ENCODE assay signal across 8 cellular contexts in the genomic region with DNA sequence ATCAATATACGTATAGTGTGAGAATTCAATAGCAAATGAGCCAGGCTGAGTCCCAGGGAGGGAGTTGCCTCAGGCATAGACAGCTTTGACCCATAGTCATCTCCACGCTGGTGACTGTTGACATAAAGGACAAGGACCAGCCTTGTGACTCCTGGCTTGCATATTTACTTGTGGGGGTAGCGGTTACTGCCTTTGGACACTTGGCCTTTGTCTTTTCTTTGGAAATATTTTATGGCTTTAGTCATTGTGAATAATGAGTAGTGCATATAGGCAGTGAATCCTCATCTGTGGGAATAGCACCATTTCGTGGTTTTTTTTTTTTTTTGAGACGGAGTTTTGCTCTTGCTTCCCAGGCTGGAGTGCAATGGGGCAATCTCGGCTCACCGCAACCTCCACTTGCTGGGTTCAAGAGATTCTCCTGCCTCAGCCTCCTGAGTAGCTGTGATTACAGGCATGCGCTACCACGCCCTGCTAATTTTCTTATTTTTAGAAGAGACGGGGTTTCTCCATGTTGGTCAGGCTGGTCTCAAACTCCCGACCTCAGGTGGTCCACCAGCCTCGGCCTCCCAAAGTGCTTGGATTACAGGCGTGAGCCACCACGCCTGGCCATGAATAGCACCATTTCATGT.
DNase-seq lines count a peak whose midpoint lies in the region; TF ChIP-seq lines count a peak whose summit lies in the region.
"Not testable (repeated sequence)": the region's sequence is repeated elsewhere in the genome, so short reads cannot be mapped to it uniquely, and the experiment has no call there.

No MANE protein-coding gene starts in this region.

- not testable (repeated sequence) for H3K27me3 Mint-ChIP-seq in glutamatergic neuron (ENCODE audit: unreplicated experiment)

- H3K4me1 Mint-ChIP-seq in glutamatergic neuron (ENCODE audit: low read depth, unreplicated experiment), result not testable (repeated sequence)

- not testable (repeated sequence) for H3K9me3 ChIP-seq in GM23248 (ENCODE audit: low read depth); SJSA1 (replicated peaks)

- not testable (repeated sequence) for H4K20me1 ChIP-seq in GM23248 (ENCODE audit: insufficient read depth)

- peaks cover 12% of the 10 kb centered on the region for H3K4me1 ChIP-seq in GM23248 (ENCODE audit: insufficient read depth)
- H3K4me1 ChIP-seq in SJSA1 (replicated peaks), result peaks cover 23% of the 10 kb centered on the region

- not testable (repeated sequence) for H3K9me2 ChIP-seq in GM23248 (ENCODE audit: insufficient read depth)

- peak overlapping the region; percentile 34 for H3K4me2 ChIP-seq in GM23248 (ENCODE audit: unreplicated experiment)

- not testable (repeated sequence) for H3K27me3 ChIP-seq in GM23248 (replicated peaks; ENCODE audit: insufficient read depth); SJSA1 (replicated peaks)

- not testable (repeated sequence) for H3K36me3 Mint-ChIP-seq in glutamatergic neuron (ENCODE audit: unreplicated experiment)

- peaks cover 83% of the 10 kb centered on the region for H3K79me2 ChIP-seq in GM23248 (ENCODE audit: insufficient read depth)

- H3K9me3 Mint-ChIP-seq in glutamatergic neuron (ENCODE audit: unreplicated experiment), result not testable (repeated sequence)

- H3K9ac ChIP-seq in GM23248, result not testable (repeated sequence)

- not testable (repeated sequence) for H3F3A ChIP-seq in GM23248 (ENCODE audit: insufficient read depth)

- H3K27ac ChIP-seq in GM23248 (peak overlapping the region; percentile 81), SJSA1 (peak overlapping the region; percentile 85)

- TF ChIP-seq CTCF in AG10803 (conservative IDR thresholded peaks at IDR 0.05; ENCODE audit: low read length); cardiac fibroblast (IDR thresholded peaks at IDR 0.05; ENCODE audit: low read depth, low read length); glutamatergic neuron (IDR thresholded peaks at IDR 0.05; ENCODE audit: partially characterized antibody, unreplicated experiment): not testable (repeated sequence)

- H3K4me3 Mint-ChIP-seq in glutamatergic neuron (ENCODE audit: unreplicated experiment), result not testable (repeated sequence)

- H3K27ac Mint-ChIP-seq in glutamatergic neuron (ENCODE audit: unreplicated experiment), result not testable (repeated sequence)

- H3K4me3 ChIP-seq in AG10803 (ENCODE audit: low read length); GM23248; SJSA1; cardiac fibroblast (replicated peaks in 1 of 2; ENCODE audit: low read depth in 2 of 2, low read length in 2 of 2): not testable (repeated sequence)

- H2AFZ ChIP-seq in GM23248, result not testable (repeated sequence)

- 73 to 77% methylated on average over 14 of the region's 14 CpGs for WGBS in GM23248 (ENCODE audit: low coverage in 1 of 2, low lambda C conversion rate in 2 of 2, missing lambda C conversion rate in 2 of 2), 2 experiments

- DNase-seq in AG10803 (ENCODE audit: low read depth) (peak; percentile 75), GM23248 (peak; percentile 83), M059J (ENCODE audit: low read depth) (peak; percentile 98), SJSA1 (ENCODE audit: low read depth in 1 of 2, low spot score in 2 of 2) (peak; percentile 91 to 94), cardiac fibroblast (ENCODE audit: low read depth in 2 of 2) (peak; percentile 14 to 84), glutamatergic neuron (peak; percentile 26), mucosa of gallbladder (ENCODE audit: low spot score) (peak; percentile 58), superior temporal gyrus (ENCODE audit: extremely low spot score) (peak; percentile 53)

- H3K36me3 ChIP-seq in GM23248 (ENCODE audit: low read depth); SJSA1: not testable (repeated sequence)

- in situ Hi-C loops in GM23248 (cut with MboI), result not testable (repeated sequence)

Comparison
In these comparisons a context has a peak if more than half of its experiments do, and no peak if none do; other contexts are left out.
1. DNase-seq: peak in every context shown above with its lines; median percentile 98 in M059J; 92 in SJSA1; 83 in GM23248; 75 in AG10803; 58 in mucosa of gallbladder; 53 in superior temporal gyrus; 49 in cardiac fibroblast; 26 in glutamatergic neuron.